Comparison of ENCODE assay signal across 7 cellular contexts in genomic region chr1:180981596-180982387, GRCh38. TPM values are rescaled to one million over a fixed set of nuclear protein-coding genes. Genes with fewer than 3 reads are reported as not detected.
DNase-seq lines count a peak whose midpoint lies in the region; ATAC-seq and TF ChIP-seq lines count a peak whose summit lies in the region.

No MANE protein-coding gene starts in this region.

- 0 out of 2 replicates have a peak, but pooled peaks cover 3% of the 10 kb centered on the region for H3K4me1 ChIP-seq in MM.1S (ENCODE audit: low read length)

- peaks cover 39% of the 10 kb centered on the region for H3K36me3 Mint-ChIP-seq in activated CD8-positive, alpha-beta memory T cell treated with anti-CD3 and anti-CD28 coated beads, Interleukin-2, amount 10 ng/mL, durations not matched to agents 7 days and 5 days
- H3K36me3 Mint-ChIP-seq in naive thymus-derived CD8-positive, alpha-beta T cell: peaks cover 6 to 74% (median 16%) of the 10 kb centered on the region in 3 donors
- peaks cover 22% of the 10 kb centered on the region for H3K36me3 Mint-ChIP-seq in endothelial cell (ENCODE audit: low read depth, unreplicated experiment)

- no peaks in the 10 kb centered on the region for H3K9me3 Mint-ChIP-seq in activated CD8-positive, alpha-beta memory T cell treated with anti-CD3 and anti-CD28 coated beads, Interleukin-2, amount 10 ng/mL, durations not matched to agents 7 days and 5 days (ENCODE audit: low read depth)
- H3K9me3 Mint-ChIP-seq in naive thymus-derived CD8-positive, alpha-beta T cell: no peaks in the 10 kb centered on the region
- H3K9me3 Mint-ChIP-seq in endothelial cell (ENCODE audit: unreplicated experiment): no peaks in the 10 kb centered on the region

- H3K4me1 Mint-ChIP-seq in activated CD8-positive, alpha-beta memory T cell treated with anti-CD3 and anti-CD28 coated beads, Interleukin-2, amount 10 ng/mL, durations not matched to agents 7 days and 5 days: peaks cover 19% of the 10 kb centered on the region
- H3K4me1 Mint-ChIP-seq in naive thymus-derived CD8-positive, alpha-beta T cell: peaks cover 16 to 35% (median 23%) of the 10 kb centered on the region in 4 donors
- H3K4me1 Mint-ChIP-seq in endothelial cell (ENCODE audit: unreplicated experiment): no peaks in the 10 kb centered on the region

- no peaks in the 10 kb centered on the region for H3K36me3 ChIP-seq in MM.1S (replicated peaks; ENCODE audit: insufficient read depth, low read length)

- POLR2A ChIA-PET in naive thymus-derived CD8-positive, alpha-beta T cell (lab: Charles Lee): no interaction called here

- CTCF ChIA-PET in activated CD8-positive, alpha-beta memory T cell treated with anti-CD3 and anti-CD28 coated beads, Interleukin-2, amount 10 ng/mL, durations not matched to agents 7 days and 5 days (lab: Charles Lee): interaction anchor here (1.1 to 1.6 kb wide), 2 partner anchors 30 to 160 kb away, joined by 3 to 4 read pairs; no protein-coding TSS in a partner anchor

- ATAC-seq in GM19395 (IDR thresholded peaks at IDR 0.05; ENCODE audit: unreplicated experiment) (peak; percentile 92), HG03175 (IDR thresholded peaks at IDR 0.05; ENCODE audit: unreplicated experiment) (peak; percentile 76)
- ATAC-seq in activated CD8-positive, alpha-beta memory T cell treated with anti-CD3 and anti-CD28 coated beads, Interleukin-2, amount 10 ng/mL, durations not matched to agents 7 days and 5 days: peak; percentile 87
- ATAC-seq in naive thymus-derived CD8-positive, alpha-beta T cell: peak; percentile 99

- no peak overlapping the region for H3K4me3 ChIP-seq in MM.1S (ENCODE audit: low read length)

- H3K9me3 ChIP-seq in MM.1S (replicated peaks; ENCODE audit: insufficient read depth, low read length): no peaks in the 10 kb centered on the region

- no peak for TF ChIP-seq CTCF in MM.1S (IDR thresholded peaks at IDR 0.05; ENCODE audit: low read length)
- TF ChIP-seq CTCF in endothelial cell (IDR thresholded peaks at IDR 0.05; ENCODE audit: unreplicated experiment): no peak

- no peaks in the 10 kb centered on the region for H3K79me2 ChIP-seq in MM.1S (ENCODE audit: low read length)

- no peak overlapping the region for H2AFZ ChIP-seq in MM.1S (ENCODE audit: low read length)

- no peaks in the 10 kb centered on the region for H4K20me1 ChIP-seq in MM.1S (ENCODE audit: insufficient read depth, low read length)

- no peaks in the 10 kb centered on the region for H3K9me2 ChIP-seq in MM.1S (replicated peaks; ENCODE audit: insufficient read depth, low read length)

- DNase-seq in activated CD8-positive, alpha-beta memory T cell treated with anti-CD3 and anti-CD28 coated beads, Interleukin-2, amount 10 ng/mL, durations not matched to agents 7 days and 5 days: peak; percentile 75
- DNase-seq in naive thymus-derived CD8-positive, alpha-beta T cell: peak in 9 of 10 donors; percentile 23 to 73 (median 45)
- DNase-seq in COLO829 (ENCODE audit: low spot score): no peak
- no peak for DNase-seq in MM.1S
- no peak for DNase-seq in endothelial cell (ENCODE audit: low spot score)

- no peak overlapping the region for H3K4me2 ChIP-seq in MM.1S (ENCODE audit: low read depth, low read length)

- H3K27ac ChIP-seq in MM.1S (ENCODE audit: low read length): no peak overlapping the region

- peak overlapping the region; percentile 65 for H3K27ac Mint-ChIP-seq in activated CD8-positive, alpha-beta memory T cell treated with anti-CD3 and anti-CD28 coated beads, Interleukin-2, amount 10 ng/mL, durations not matched to agents 7 days and 5 days
- peak overlapping the region; percentile 7 to 86 (median 59) for H3K27ac Mint-ChIP-seq in naive thymus-derived CD8-positive, alpha-beta T cell
- no peak overlapping the region for H3K27ac Mint-ChIP-seq in endothelial cell (ENCODE audit: unreplicated experiment)

- H3K9ac ChIP-seq in MM.1S (ENCODE audit: low read length): no peak overlapping the region

- H3K27me3 Mint-ChIP-seq in activated CD8-positive, alpha-beta memory T cell treated with anti-CD3 and anti-CD28 coated beads, Interleukin-2, amount 10 ng/mL, durations not matched to agents 7 days and 5 days: no peaks in the 10 kb centered on the region
- H3K27me3 Mint-ChIP-seq in naive thymus-derived CD8-positive, alpha-beta T cell: no peaks in the 10 kb centered on the region
- H3K27me3 Mint-ChIP-seq in endothelial cell (ENCODE audit: unreplicated experiment): peaks cover 2% of the 10 kb centered on the region

- no peaks in the 10 kb centered on the region for H3K27me3 ChIP-seq in MM.1S (replicated peaks; ENCODE audit: insufficient read depth, low read length)

- H3F3A ChIP-seq in MM.1S (ENCODE audit: insufficient read depth, low read length): no peaks in the 10 kb centered on the region

- H3K4me3 Mint-ChIP-seq in activated CD8-positive, alpha-beta memory T cell treated with anti-CD3 and anti-CD28 coated beads, Interleukin-2, amount 10 ng/mL, durations not matched to agents 7 days and 5 days: peak overlapping the region; percentile 10
- peak overlapping the region; percentile 2 to 66 (median 30) for H3K4me3 Mint-ChIP-seq in naive thymus-derived CD8-positive, alpha-beta T cell
- H3K4me3 Mint-ChIP-seq in endothelial cell (ENCODE audit: unreplicated experiment): no peak overlapping the region

RNA-seq across cellular contexts. Expression of gene STX6, which starts 40.9 kb away (rescaled TPM):
- total RNA-seq in activated CD8-positive, alpha-beta memory T cell treated with anti-CD3 and anti-CD28 coated beads, Interleukin-2, amount 10 ng/mL, durations not matched to agents 7 days and 5 days: 10 to 100 TPM; 16.9 to 24.1 TPM
- total RNA-seq in naive thymus-derived CD8-positive, alpha-beta T cell: 10 to 100 TPM; 18.4 to 18.9 TPM
- polyA plus RNA-seq in naive thymus-derived CD8-positive, alpha-beta T cell: 1 to 10 TPM; 7.0 to 9.1 (median 8.3) TPM
- total RNA-seq in endothelial cell (ENCODE audit: unreplicated experiment): 60.2 TPM

RNA-seq across cellular contexts. Expression of gene MR1, which starts 52.0 kb away (rescaled TPM):
- total RNA-seq in activated CD8-positive, alpha-beta memory T cell treated with anti-CD3 and anti-CD28 coated beads, Interleukin-2, amount 10 ng/mL, durations not matched to agents 7 days and 5 days: 10 to 100 TPM; 38.7 to 41.2 TPM
- 10 to 100 TPM; 26.5 to 28.8 TPM for total RNA-seq in naive thymus-derived CD8-positive, alpha-beta T cell
- polyA plus RNA-seq in naive thymus-derived CD8-positive, alpha-beta T cell: 10 to 100 TPM; 27.8 to 35.5 (median 33.4) TPM
- total RNA-seq in endothelial cell (ENCODE audit: unreplicated experiment): 0.67 TPM

Comparison
In these comparisons a context has a peak if more than half of its experiments do, and no peak if none do; other contexts are left out.
1. DNase-seq: peak in activated CD8-positive, alpha-beta memory T cell treated with anti-CD3 and anti-CD28 coated beads, Interleukin-2, amount 10 ng/mL, durations not matched to agents 7 days and 5 days (single experiment) and naive thymus-derived CD8-positive, alpha-beta T cell (9 of 10); none in COLO829 (single experiment), MM.1S (single experiment) and endothelial cell (single experiment).
2. RNA of gene MR1, which starts 52.0 kb away (total RNA-seq): 38.7 to 41.2 TPM in activated CD8-positive, alpha-beta memory T cell treated with anti-CD3 and anti-CD28 coated beads, Interleukin-2, amount 10 ng/mL, durations not matched to agents 7 days and 5 days and 26.5 to 28.8 TPM in naive thymus-derived CD8-positive, alpha-beta T cell; 0.67 TPM in endothelial cell (single experiment); every median in the first group is over 10 times any median in the second.
3. Peak in every context shown above with its lines, with median percentiles within 50 percentile points of each other: ATAC-seq.